ENCODE assay signal across 39 cellular contexts in the genomic region with DNA sequence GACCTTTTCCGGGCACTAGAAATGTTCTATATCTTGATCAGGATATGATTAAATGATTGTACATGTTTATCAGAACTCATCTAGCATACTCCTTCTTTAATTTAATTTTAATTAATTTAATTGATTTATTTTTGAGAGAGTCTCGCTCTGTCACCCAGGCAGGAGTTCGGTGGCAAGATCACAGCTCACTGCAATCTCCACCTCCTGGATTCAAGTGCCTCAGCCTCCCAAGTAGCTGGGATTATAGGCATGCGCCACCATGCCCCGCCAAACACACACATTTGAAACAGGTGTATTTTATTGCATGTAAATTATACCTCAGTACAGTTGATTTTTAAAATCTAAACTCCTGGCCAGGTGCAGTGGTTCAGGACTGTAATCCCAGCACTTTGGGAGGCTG. TPM values are rescaled to one million over a fixed set of nuclear protein-coding genes. Genes with fewer than 3 reads are reported as not detected.
"Had no signal": no experiment of that assay in that cellular context is flagged by ENCODE, and none has a peak within 500 bp of the region (broad histone marks: within the 10 kb centered on the region; RNA-seq: fewer than 3 reads in every experiment).

No MANE protein-coding gene starts in this region.

- H3K27me3 Mint-ChIP-seq: activated CD4-positive, alpha-beta memory T cell treated with anti-CD3 and anti-CD28 coated beads for 36 hours; activated CD4-positive, alpha-beta T cell treated with anti-CD3 and anti-CD28 coated beads for 36 hours; activated CD8-positive, alpha-beta memory T cell treated with anti-CD3 and anti-CD28 coated beads, Interleukin-2, amount 10 ng/mL, durations not matched to agents 7 days and 5 days; activated naive CD8-positive, alpha-beta T cell; central memory CD8-positive, alpha-beta T cell; T-helper 17 cell had no signal

- H3K4me1 Mint-ChIP-seq: central memory CD8-positive, alpha-beta T cell had no signal

- H3K36me3 Mint-ChIP-seq: activated CD4-positive, alpha-beta memory T cell treated with anti-CD3 and anti-CD28 coated beads for 36 hours; activated CD8-positive, alpha-beta memory T cell treated with anti-CD3 and anti-CD28 coated beads, Interleukin-2, amount 10 ng/mL, durations not matched to agents 7 days and 5 days; activated naive CD8-positive, alpha-beta T cell had no signal

- H3K4me1 ChIP-seq: gastroesophageal sphincter had no signal

- H3K4me3 Mint-ChIP-seq: activated CD4-positive, alpha-beta memory T cell treated with anti-CD3 and anti-CD28 coated beads for 36 hours; activated CD4-positive, alpha-beta T cell treated with anti-CD3 and anti-CD28 coated beads for 36 hours; activated CD4-positive, alpha-beta T cell treated with anti-CD3 and anti-CD28 coated beads, Interleukin-2, amount 10 ng/mL, durations not matched to agents 24 days and 14 days; activated CD8-positive, alpha-beta memory T cell treated with anti-CD3 and anti-CD28 coated beads, Interleukin-2, amount 10 ng/mL, durations not matched to agents 7 days and 5 days; activated CD8-positive, alpha-beta T cell treated with anti-CD3 and anti-CD28 coated beads, Interleukin-2, amount 10 ng/mL, durations not matched to agents 7 days and 5 days; activated naive CD8-positive, alpha-beta T cell; activated T-helper 1 cell treated with anti-CD3 and anti-CD28 coated beads, Interleukin-12 subunit alpha, Interleukin-12 subunit beta, Interleukin-2, Interleukin-4 antibody, amounts not matched to agents 30 ng/mL and 10 ng/mL and 1 ng/mL, durations not matched to agents 14 hours and 24 hours and 36 hours; central memory CD8-positive, alpha-beta T cell; T-helper 17 cell; T-helper 2 cell treated with Interferon-gamma antibody and Interleukin-4, amounts not matched to agents 5 μg/mL and 100 μg/mL, for 36 hours had no signal

- H3K4me3 ChIP-seq: esophagus squamous epithelium, gastroesophageal sphincter, heart right ventricle had no signal

- H3K27ac ChIP-seq: brain microvascular endothelial cell, epithelial cell of prostate, esophagus squamous epithelium, gastroesophageal sphincter, heart right ventricle had no signal

- H3K27me3 ChIP-seq: brain microvascular endothelial cell, esophagus squamous epithelium, gastroesophageal sphincter, heart right ventricle had no signal

- DNase-seq: activated CD4-positive, alpha-beta memory T cell treated with anti-CD3 and anti-CD28 coated beads for 36 hours; activated CD4-positive, alpha-beta T cell treated with anti-CD3 and anti-CD28 coated beads for 36 hours; activated CD4-positive, alpha-beta T cell treated with anti-CD3 and anti-CD28 coated beads, Interleukin-2, amount 10 ng/mL, durations not matched to agents 24 days and 14 days; activated CD4-positive, CD25-positive, alpha-beta regulatory T cell; activated CD4-positive, CD25-positive, alpha-beta regulatory T cell treated with anti-CD3 and anti-CD28 coated beads, Interleukin-2, amount 50 U/mL, for 72 hours; activated CD8-positive, alpha-beta memory T cell treated with anti-CD3 and anti-CD28 coated beads, Interleukin-2, amount 10 ng/mL, durations not matched to agents 7 days and 5 days; activated CD8-positive, alpha-beta memory T cell treated with anti-CD3 and anti-CD28 coated beads, Interleukin-2, amount 50 U/mL, for 4 hours; activated CD8-positive, alpha-beta T cell treated with anti-CD3 and anti-CD28 coated beads, Interleukin-2, amount 10 ng/mL, durations not matched to agents 7 days and 5 days; activated effector memory CD4-positive, alpha-beta T cell treated with anti-CD3 and anti-CD28 coated beads, Interleukin-2, amount 50 U/mL, for 16 hours; activated naive CD4-positive, alpha-beta T cell treated with anti-CD3 and anti-CD28 coated beads, Interleukin-2, amount 50 U/mL, for 16 hours; activated T-cell treated with anti-CD3 and anti-CD28 coated beads, Interleukin-2, amount 50 U/mL, for 1 hour; activated T-cell treated with anti-CD3 and anti-CD28 coated beads, Interleukin-2, amount 50 U/mL, for 48 hours; amniotic stem cell; anterior cingulate cortex; brain microvascular endothelial cell; cortex of kidney; dermis blood vessel endothelial cell; effector CD4-positive, alpha-beta T cell; esophagus squamous epithelium; foreskin melanocyte; heart right ventricle; T-helper 1 cell; T-helper 17 cell; T1000 had no signal

- H3K9me3 ChIP-seq: esophagus squamous epithelium, gastroesophageal sphincter, heart right ventricle had no signal

- H3K27ac Mint-ChIP-seq: activated CD4-positive, alpha-beta memory T cell treated with anti-CD3 and anti-CD28 coated beads for 36 hours; activated CD4-positive, alpha-beta T cell treated with anti-CD3 and anti-CD28 coated beads for 36 hours; activated CD4-positive, alpha-beta T cell treated with anti-CD3 and anti-CD28 coated beads, Interleukin-2, amount 10 ng/mL, durations not matched to agents 24 days and 14 days; activated CD8-positive, alpha-beta memory T cell treated with anti-CD3 and anti-CD28 coated beads, Interleukin-2, amount 10 ng/mL, durations not matched to agents 7 days and 5 days; activated CD8-positive, alpha-beta T cell treated with anti-CD3 and anti-CD28 coated beads, Interleukin-2, amount 10 ng/mL, durations not matched to agents 7 days and 5 days; activated naive CD8-positive, alpha-beta T cell; activated T-helper 1 cell treated with anti-CD3 and anti-CD28 coated beads, Interleukin-12 subunit alpha, Interleukin-12 subunit beta, Interleukin-2, Interleukin-4 antibody, amounts not matched to agents 30 ng/mL and 10 ng/mL and 1 ng/mL, durations not matched to agents 14 hours and 24 hours and 36 hours; activated T-helper 2 cell treated with anti-CD3 and anti-CD28 coated beads, Interferon-gamma antibody, Interleukin-2, Interleukin-4, amounts not matched to agents 10 μg/mL and 5 μg/mL and 100 μg/mL, durations not matched to agents 14 hours and 24 hours and 36 hours; T-helper 2 cell treated with Interferon-gamma antibody and Interleukin-4, amounts not matched to agents 5 μg/mL and 100 μg/mL, for 36 hours had no signal

- H3K9me3 Mint-ChIP-seq: activated CD4-positive, alpha-beta T cell treated with anti-CD3 and anti-CD28 coated beads, Interleukin-2, amount 10 ng/mL, durations not matched to agents 24 days and 14 days; activated T-helper 1 cell treated with anti-CD3 and anti-CD28 coated beads, Interleukin-12 subunit alpha, Interleukin-12 subunit beta, Interleukin-2, Interleukin-4 antibody, amounts not matched to agents 30 ng/mL and 10 ng/mL and 1 ng/mL, durations not matched to agents 14 hours and 24 hours and 36 hours; activated T-helper 2 cell treated with anti-CD3 and anti-CD28 coated beads, Interferon-gamma antibody, Interleukin-2, Interleukin-4, amounts not matched to agents 10 μg/mL and 5 μg/mL and 100 μg/mL, durations not matched to agents 14 hours and 24 hours and 36 hours; central memory CD8-positive, alpha-beta T cell; T-helper 2 cell treated with Interferon-gamma antibody and Interleukin-4, amounts not matched to agents 5 μg/mL and 100 μg/mL, for 36 hours had no signal

- H3K36me3 ChIP-seq: brain microvascular endothelial cell, esophagus squamous epithelium, gastroesophageal sphincter, heart right ventricle had no signal

- ATAC-seq: activated CD4-positive, alpha-beta T cell treated with anti-CD3 and anti-CD28 coated beads for 36 hours; activated CD8-positive, alpha-beta memory T cell treated with anti-CD3 and anti-CD28 coated beads, Interleukin-2, amount 10 ng/mL, durations not matched to agents 7 days and 5 days; activated CD8-positive, alpha-beta T cell treated with anti-CD3 and anti-CD28 coated beads, Interleukin-2, amount 10 ng/mL, durations not matched to agents 7 days and 5 days; gastroesophageal sphincter; heart right ventricle; T-helper 17 cell had no signal

RNA-seq across cellular contexts. Expression of gene CEACAM16, which starts 32.1 kb away (rescaled TPM):
- total RNA-seq: activated CD4-positive, alpha-beta memory T cell treated with anti-CD3 and anti-CD28 coated beads for 36 hours; activated CD4-positive, alpha-beta T cell treated with anti-CD3 and anti-CD28 coated beads for 36 hours; activated CD4-positive, alpha-beta T cell treated with anti-CD3 and anti-CD28 coated beads, Interleukin-2, amount 10 ng/mL, durations not matched to agents 24 days and 14 days; activated CD8-positive, alpha-beta memory T cell treated with anti-CD3 and anti-CD28 coated beads for 36 hours; activated CD8-positive, alpha-beta memory T cell treated with anti-CD3 and anti-CD28 coated beads, Interleukin-2, amount 10 ng/mL, durations not matched to agents 7 days and 5 days; activated CD8-positive, alpha-beta T cell treated with anti-CD3 and anti-CD28 coated beads, Interleukin-2, amount 10 ng/mL, durations not matched to agents 7 days and 5 days; activated T-helper 1 cell treated with anti-CD3 and anti-CD28 coated beads, Interleukin-12 subunit alpha, Interleukin-12 subunit beta, Interleukin-2, Interleukin-4 antibody, amounts not matched to agents 30 ng/mL and 10 ng/mL and 1 ng/mL, durations not matched to agents 14 hours and 24 hours and 36 hours; activated T-helper 2 cell treated with anti-CD3 and anti-CD28 coated beads, Interferon-gamma antibody, Interleukin-2, Interleukin-4, amounts not matched to agents 10 μg/mL and 5 μg/mL and 100 μg/mL, durations not matched to agents 14 hours and 24 hours and 36 hours; bronchial epithelial cell; cardiac septum; cerebellum; endothelial cell of umbilical vein; esophagus squamous epithelium; fibroblast of lung; gastroesophageal sphincter; glomerular endothelial cell; heart right ventricle; T-helper 17 cell had no signal
- polyA plus RNA-seq: endothelial cell of umbilical vein, fibroblast of lung, heart right ventricle had no signal

RNA-seq across cellular contexts. Expression of gene CBLC, which starts 46.6 kb away (rescaled TPM):
- total RNA-seq: activated CD4-positive, alpha-beta memory T cell treated with anti-CD3 and anti-CD28 coated beads for 36 hours; activated CD4-positive, alpha-beta T cell treated with anti-CD3 and anti-CD28 coated beads for 36 hours; activated CD4-positive, alpha-beta T cell treated with anti-CD3 and anti-CD28 coated beads, Interleukin-2, amount 10 ng/mL, durations not matched to agents 24 days and 14 days; activated CD8-positive, alpha-beta memory T cell treated with anti-CD3 and anti-CD28 coated beads for 36 hours; activated CD8-positive, alpha-beta memory T cell treated with anti-CD3 and anti-CD28 coated beads, Interleukin-2, amount 10 ng/mL, durations not matched to agents 7 days and 5 days; activated CD8-positive, alpha-beta T cell treated with anti-CD3 and anti-CD28 coated beads, Interleukin-2, amount 10 ng/mL, durations not matched to agents 7 days and 5 days; activated T-helper 1 cell treated with anti-CD3 and anti-CD28 coated beads, Interleukin-12 subunit alpha, Interleukin-12 subunit beta, Interleukin-2, Interleukin-4 antibody, amounts not matched to agents 30 ng/mL and 10 ng/mL and 1 ng/mL, durations not matched to agents 14 hours and 24 hours and 36 hours; activated T-helper 2 cell treated with anti-CD3 and anti-CD28 coated beads, Interferon-gamma antibody, Interleukin-2, Interleukin-4, amounts not matched to agents 10 μg/mL and 5 μg/mL and 100 μg/mL, durations not matched to agents 14 hours and 24 hours and 36 hours; astrocyte; cardiac septum; dermis blood vessel endothelial cell; endothelial cell of umbilical vein; glomerular endothelial cell; T-helper 17 cell had no signal
- polyA plus RNA-seq: fibroblast of lung, heart right ventricle had no signal
